ENCODE assay signal across 9 cellular contexts in genomic region chr12:50934981-50935807, GRCh38. TPM values are rescaled to one million over a fixed set of nuclear protein-coding genes. Genes with fewer than 3 reads are reported as not detected.
DNase-seq lines count a peak whose midpoint lies in the region; ATAC-seq and TF ChIP-seq lines count a peak whose summit lies in the region.
"Had no signal": no experiment of that assay in that cellular context is flagged by ENCODE, and none has a peak within 500 bp of the region (broad histone marks: within the 10 kb centered on the region; RNA-seq: fewer than 3 reads in every experiment).

No MANE protein-coding gene starts in this region.

- H3K27ac ChIP-seq in ascending aorta (peak overlapping the region; percentile 68 to 77), gastrocnemius medialis (peak overlapping the region; percentile 83 to 91 (median 87))

- intact Hi-C loops in ascending aorta (cut with DNase I) (no loop called here), left ventricle myocardium superior (cut with micrococcal nuclease) (no loop called here), gastrocnemius medialis (cut with DNase I; ENCODE audit: low total_unique reads) (no loop called here)

- no peak for TF ChIP-seq POLR2A in gastrocnemius medialis (IDR thresholded peaks at IDR 0.05)

- no peaks in the 10 kb centered on the region for H3K9me3 ChIP-seq in ascending aorta
- H3K9me3 ChIP-seq in gastrocnemius medialis = no peaks in the 10 kb centered on the region

- no peaks in the 10 kb centered on the region for H3K27me3 ChIP-seq in ascending aorta
- H3K27me3 ChIP-seq in gastrocnemius medialis = no peaks in the 10 kb centered on the region

- DNase-seq in ELR (ENCODE audit: low read depth) (peak; percentile 18), ascending aorta (ENCODE audit: low spot score in 2 of 2) (no peak), left ventricle myocardium superior (no peak), gastrocnemius medialis (no peak), activated gamma-delta T cell treated with Interleukin-2 at 50 U/mL for 16 hours (no peak), GM13976 (ENCODE audit: low spot score) (no peak), putamen (ENCODE audit: low spot score) (no peak)

- peaks cover 19 to 27% of the 10 kb centered on the region in 2 donors for H3K36me3 ChIP-seq in ascending aorta
- peaks cover 0 to 11% of the 10 kb centered on the region in 2 donors for H3K36me3 ChIP-seq in gastrocnemius medialis

- ATAC-seq in left ventricle myocardium superior (peak; percentile 64), gastrocnemius medialis (no peak), HG02870 (IDR thresholded peaks at IDR 0.05; ENCODE audit: unreplicated experiment) (no peak)

- TF ChIP-seq CTCF in ascending aorta (IDR thresholded peaks at IDR 0.05) (no peak), gastrocnemius medialis (IDR thresholded peaks at IDR 0.05 in 4 of 5, conservative IDR thresholded peaks at IDR 0.05 in 1 of 5) (no peak), GM13976 (IDR thresholded peaks at IDR 0.05; ENCODE audit: borderline replicate concordance, control extremely low read depth, extremely low read depth, insufficient read depth, missing control alignments) (no peak)

- in situ Hi-C loops in gastrocnemius medialis (cut with MboI; ENCODE audit: low sequenced_read_pairs in 4 of 4) (no loop called here), GM13976 (cut with MboI; ENCODE audit: low sequenced_read_pairs, unreplicated experiment) (no loop called here)

- H3K4me3 ChIP-seq in ascending aorta (peak overlapping the region in 1 of 2 donors; percentile 40), gastrocnemius medialis (no peak overlapping the region)

- H3K4me1 ChIP-seq in ascending aorta (peaks cover 5 to 35% of the 10 kb centered on the region in 2 donors), gastrocnemius medialis (peaks cover 43 to 54% of the 10 kb centered on the region in 2 donors)

RNA-seq across cellular contexts. Expression of gene HIGD1C, which starts 17.1 kb away (rescaled TPM):
- total RNA-seq in ascending aorta (not detected), left ventricle myocardium superior (not detected), gastrocnemius medialis (not detected)
- total RNA-seq: RPMI7951 had no signal
